Comparison of ENCODE assay signal across 8 cellular contexts in the genomic region with DNA sequence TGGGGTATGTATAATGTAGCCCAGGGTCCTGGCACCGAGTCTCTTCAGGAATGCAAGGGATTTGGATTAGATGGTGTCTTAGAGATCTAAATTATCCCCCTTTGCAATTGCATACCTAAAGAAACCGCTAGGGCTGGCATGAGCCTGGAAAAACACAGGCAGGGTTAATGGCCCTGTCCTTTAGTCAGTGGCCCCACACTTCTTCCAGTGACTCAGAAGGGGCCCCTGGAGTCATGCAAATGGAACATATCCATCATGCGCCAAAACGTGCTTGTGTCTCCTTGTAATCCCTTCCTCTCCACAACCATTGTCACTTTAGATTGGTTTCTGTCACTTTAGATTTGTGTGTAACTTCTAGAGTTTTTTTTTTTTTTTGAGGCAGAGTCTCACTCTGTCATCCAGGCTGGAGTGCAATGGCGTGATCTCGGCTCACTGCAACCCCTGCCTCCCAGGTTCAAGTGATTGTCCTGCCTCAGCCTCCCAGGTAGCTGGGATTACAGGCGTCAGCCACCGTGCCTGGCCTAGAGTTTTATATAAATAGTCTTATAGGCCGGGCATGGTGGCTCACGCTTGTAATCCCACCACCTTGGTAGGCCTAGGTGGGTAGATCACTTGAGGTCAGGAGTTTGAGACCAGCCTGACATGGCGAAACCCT. TPM values are rescaled to one million over a fixed set of nuclear protein-coding genes. Genes with fewer than 3 reads are reported as not detected.
A peak's percentile ranks its signal among the peaks of the same experiment; 100 is the strongest.
DNase-seq lines count a peak whose midpoint lies in the region; ATAC-seq and TF ChIP-seq lines count a peak whose summit lies in the region.

No MANE protein-coding gene starts in this region.

- ATAC-seq in HG03175 (IDR thresholded peaks at IDR 0.05; ENCODE audit: unreplicated experiment) (peak; percentile 4), activated B cell treated with CpG ODN at 0.5 μM for 24 hours (ENCODE audit: low read depth) (peak; percentile 5)

- H3K4me1 Mint-ChIP-seq in activated B cell treated with CpG ODN at 0.5 μM for 24 hours = peaks cover 15% of the 10 kb centered on the region

- CTCF ChIA-PET in activated B cell treated with CpG ODN at 0.5 μM for 24 hours (lab: Charles Lee) = no interaction called here

- no peak overlapping the region for H3K9ac ChIP-seq in fibroblast of lung (ENCODE audit: insufficient read depth, low read length)

- peak overlapping the region; percentile 98 for H2AFZ ChIP-seq in fibroblast of lung (ENCODE audit: low read length)

- no peaks in the 10 kb centered on the region for H3K79me2 ChIP-seq in fibroblast of lung (ENCODE audit: control insufficient read depth, insufficient read depth, low read length)

- H3K4me3 ChIP-seq in fibroblast of lung (replicated peaks in 1 of 4; ENCODE audit: control extremely low read depth in 1 of 4, insufficient read depth in 1 of 4, low read depth in 3 of 4, low read length in 4 of 4) = peak overlapping the region; percentile 81 to 95 (median 88)

- intact Hi-C loops in activated B cell treated with CpG ODN at 0.5 μM for 24 hours (cut with micrococcal nuclease) = no loop called here

- no peaks in the 10 kb centered on the region for H3K9me3 ChIP-seq in fibroblast of lung (ENCODE audit: control insufficient read depth, insufficient read depth, low read depth, low read length)

- no peaks in the 10 kb centered on the region for H3K4me1 ChIP-seq in fibroblast of lung (ENCODE audit: control insufficient read depth, extremely low read depth, insufficient read depth, low read length)

- H3K4me3 Mint-ChIP-seq in activated B cell treated with CpG ODN at 0.5 μM for 24 hours = peak overlapping the region; percentile 94

- POLR2A ChIA-PET in activated B cell treated with CpG ODN at 0.5 μM for 24 hours (lab: Charles Lee) = interaction anchor here (0.7 kb wide), 1 partner anchor 28 kb away, joined by 3 read pairs; no protein-coding TSS in a partner anchor

- H3K27ac ChIP-seq in fibroblast of lung (ENCODE audit: insufficient read depth, low read length) = no peak overlapping the region

- peak; percentile 62 for DNase-seq in ELR (ENCODE audit: low read depth)
- no peak for DNase-seq in activated B cell treated with CpG ODN at 0.5 μM for 24 hours
- peak in 1 of 2 donors; percentile 32 for DNase-seq in fibroblast of lung (ENCODE audit: low read depth in 2 of 2)
- peak; percentile 46 for DNase-seq in renal cortical epithelial cell (ENCODE audit: low read depth)
- no peak for DNase-seq in NCI-H128 (lab: John Stamatoyannopoulos, UW; ENCODE audit: unreplicated experiment)
- no peak for DNase-seq in OCI-M2 (lab: John Stamatoyannopoulos, UW; ENCODE audit: unreplicated experiment)
- DNase-seq in cerebellum (ENCODE audit: low spot score) = no peak

- no peaks in the 10 kb centered on the region for H3K36me3 ChIP-seq in fibroblast of lung (ENCODE audit: control insufficient read depth, insufficient read depth, low read length)

- no peaks in the 10 kb centered on the region for H4K20me1 ChIP-seq in fibroblast of lung (ENCODE audit: control insufficient read depth, extremely low read depth, insufficient read depth, low read length)

- H3K27me3 ChIP-seq in fibroblast of lung (ENCODE audit: control insufficient read depth, insufficient read depth, low read length) = no peaks in the 10 kb centered on the region

- H3K9me3 Mint-ChIP-seq in activated B cell treated with CpG ODN at 0.5 μM for 24 hours = no peaks in the 10 kb centered on the region

- peak overlapping the region; percentile 89 for H3K4me2 ChIP-seq in fibroblast of lung (ENCODE audit: extremely low read depth, insufficient read depth, low read length)

- H3K27ac Mint-ChIP-seq in activated B cell treated with CpG ODN at 0.5 μM for 24 hours = peak overlapping the region; percentile 94

- TF ChIP-seq CTCF in activated B cell treated with CpG ODN at 0.5 μM for 24 hours (IDR thresholded peaks at IDR 0.05) (no peak), fibroblast of lung (conservative IDR thresholded peaks at IDR 0.05 in 1 of 2, IDR thresholded peaks at IDR 0.05 in 1 of 2; ENCODE audit: low read depth in 1 of 2, low read length in 2 of 2) (peak in 1 of 2 donors; percentile 12)

- H3K27me3 Mint-ChIP-seq in activated B cell treated with CpG ODN at 0.5 μM for 24 hours = no peaks in the 10 kb centered on the region

- peaks cover 4% of the 10 kb centered on the region for H3K36me3 Mint-ChIP-seq in activated B cell treated with CpG ODN at 0.5 μM for 24 hours (ENCODE audit: low read depth)

RNA-seq across cellular contexts. Expression of a gene that starts 8.7 kb away (rescaled TPM):
- 99.5 and 102 TPM in 2 replicates for total RNA-seq in activated B cell treated with CpG ODN at 0.5 μM for 24 hours
- 0.26 and 1.2 TPM in 2 replicates for total RNA-seq in fibroblast of lung
- 2.7 and 7.8 TPM in 2 replicates for polyA plus RNA-seq in fibroblast of lung
- 9.3 and 27.4 TPM in 2 replicates for polyA plus RNA-seq in fibroblast of lung (2012)
- 15.8 and 43.5 TPM in 2 replicates for polyA minus RNA-seq in fibroblast of lung (ENCODE audit: low replicate concordance)
- total RNA-seq in renal cortical epithelial cell = 0.80 and 14.2 TPM in 2 replicates
- total RNA-seq in cerebellum = 2.4 TPM

Comparison
In these comparisons a context has a peak if more than half of its experiments do, and no peak if none do; other contexts are left out.
1. DNase-seq: peak in ELR (single experiment) and renal cortical epithelial cell (single experiment); none in activated B cell treated with CpG ODN at 0.5 μM for 24 hours (single experiment), NCI-H128 (single experiment), OCI-M2 (single experiment) and cerebellum (single experiment).